In genomic region chr3:184134746-184135148, GRCh38 we compare ENCODE assay signal across 8 cellular contexts. TPM values are rescaled to one million over a fixed set of nuclear protein-coding genes. Genes with fewer than 3 reads are reported as not detected.
A peak's percentile ranks its signal among the peaks of the same experiment; 100 is the strongest.
DNase-seq lines count a peak whose midpoint lies in the region; ATAC-seq and TF ChIP-seq lines count a peak whose summit lies in the region.

No MANE protein-coding gene starts in this region.

- no peak for TF ChIP-seq CTCF in GM06990 (IDR thresholded peaks at IDR 0.05; ENCODE audit: insufficient read depth, low read length, poor library complexity, severe bottlenecking)
- TF ChIP-seq CTCF in HFFc6 (IDR thresholded peaks at IDR 0.05): no peak
- no peak for TF ChIP-seq CTCF in fibroblast of the aortic adventitia (IDR thresholded peaks at IDR 0.05; ENCODE audit: insufficient read depth, low read length)

- DNase-seq in GM06990 (ENCODE audit: extremely low read depth, insufficient read length) (no peak), HFFc6 (no peak), SJCRH30 (no peak), fibroblast of the aortic adventitia (ENCODE audit: low read depth) (no peak), pons (ENCODE audit: low spot score) (peak; percentile 74), NCI-H1105 (lab: John Stamatoyannopoulos, UW) (no peak)

- H3K27ac Mint-ChIP-seq in HFFc6: peak overlapping the region; percentile 96

- H3K4me3 ChIP-seq in GM06990 (replicated peaks; ENCODE audit: low read depth, low read length) (peak overlapping the region; percentile 100), SJCRH30 (peak overlapping the region; percentile 83), fibroblast of the aortic adventitia (ENCODE audit: low read depth, low read length) (peak overlapping the region; percentile 97)

- H3K4me1 Mint-ChIP-seq in HFFc6 (ENCODE audit: low read depth): peaks cover 36% of the 10 kb centered on the region

- no peaks in the 10 kb centered on the region for H3K36me3 ChIP-seq in GM06990 (ENCODE audit: control insufficient read depth, insufficient read depth, low read length)
- H3K36me3 ChIP-seq in SJCRH30: peaks cover 5% of the 10 kb centered on the region; the same call in 1 of the 2 replicates

- H3K9me3 ChIP-seq in SJCRH30 (replicated peaks): no peaks in the 10 kb centered on the region

- H3K36me3 Mint-ChIP-seq in HFFc6 (ENCODE audit: low read depth): peaks cover 10% of the 10 kb centered on the region

- peak overlapping the region; percentile 73 for H3K27ac ChIP-seq in SJCRH30

- peaks cover 6% of the 10 kb centered on the region; the same call in 1 of the 2 replicates for H3K4me1 ChIP-seq in SJCRH30

- H3K4me3 Mint-ChIP-seq in HFFc6: peak overlapping the region; percentile 99

- ATAC-seq in GM19467 (IDR thresholded peaks at IDR 0.05; ENCODE audit: unreplicated experiment): no peak
- ATAC-seq in GM21737 (IDR thresholded peaks at IDR 0.05; ENCODE audit: unreplicated experiment): no peak

- no peaks in the 10 kb centered on the region for H3K9me3 Mint-ChIP-seq in HFFc6

- H3K27me3 Mint-ChIP-seq in HFFc6 (ENCODE audit: insufficient read depth): no peaks in the 10 kb centered on the region

- no peaks in the 10 kb centered on the region for H3K27me3 ChIP-seq in GM06990 (replicated peaks; ENCODE audit: control insufficient read depth, insufficient read depth, low read length)
- H3K27me3 ChIP-seq in SJCRH30: no peaks in the 10 kb centered on the region

RNA-seq across cellular contexts. Expression of gene EIF2B5, which starts 0.4 kb away (rescaled TPM):
- 10 to 100 TPM; 27.5 to 33.1 (median 31.4) TPM for total RNA-seq in HFFc6 (2021; fragmentation: NEBNext Ultra II Directional; extraction: Animal tissue kit (Norgen Biotek cat#: 25700))
- 42.6 and 43.0 TPM in 2 replicates for total RNA-seq in SJCRH30 (2014; rRNA removed; shearing (Covaris generic))
- 18.4 and 28.1 TPM in 2 replicates for total RNA-seq in fibroblast of the aortic adventitia (ENCODE audit: low replicate concordance)

RNA-seq across cellular contexts. Expression of gene DVL3, which starts 20.4 kb away (rescaled TPM):
- 10 to 100 TPM; 59.2 to 73.5 (median 64.9) TPM for total RNA-seq in HFFc6 (2021; fragmentation: NEBNext Ultra II Directional; extraction: Animal tissue kit (Norgen Biotek cat#: 25700))
- 38.5 and 43.7 TPM in 2 replicates for total RNA-seq in SJCRH30 (2014; rRNA removed; shearing (Covaris generic))
- 28.2 and 66.8 TPM in 2 replicates for total RNA-seq in fibroblast of the aortic adventitia (ENCODE audit: low replicate concordance)

RNA-seq across cellular contexts. Expression of gene HTR3E, which starts 37.9 kb away (rescaled TPM):
- not detected for total RNA-seq in HFFc6 (2021; fragmentation: NEBNext Ultra II Directional; extraction: Animal tissue kit (Norgen Biotek cat#: 25700))
- total RNA-seq in SJCRH30 (2014; rRNA removed; shearing (Covaris generic)): 6.5 and 8.0 TPM in 2 replicates
- not detected in 2 replicates for total RNA-seq in fibroblast of the aortic adventitia (ENCODE audit: low replicate concordance)

RNA-seq across cellular contexts. Expression of gene AP2M1, which starts 39.9 kb away (rescaled TPM):
- total RNA-seq in HFFc6 (2021; fragmentation: NEBNext Ultra II Directional; extraction: Animal tissue kit (Norgen Biotek cat#: 25700)): 100 to 1,000 TPM; 796 to 849 (median 832) TPM
- 194 and 196 TPM in 2 replicates for total RNA-seq in SJCRH30 (2014; rRNA removed; shearing (Covaris generic))
- total RNA-seq in fibroblast of the aortic adventitia (ENCODE audit: low replicate concordance): 364 and 380 TPM in 2 replicates

RNA-seq across cellular contexts. Expression of gene ABCF3, which starts 51.3 kb away (rescaled TPM):
- total RNA-seq in HFFc6 (2021; fragmentation: NEBNext Ultra II Directional; extraction: Animal tissue kit (Norgen Biotek cat#: 25700)): 10 to 100 TPM; 53.3 to 70.9 (median 63.4) TPM
- 29.4 and 32.6 TPM in 2 replicates for total RNA-seq in SJCRH30 (2014; rRNA removed; shearing (Covaris generic))
- total RNA-seq in fibroblast of the aortic adventitia (ENCODE audit: low replicate concordance): 32.4 and 49.4 TPM in 2 replicates
